In the genomic region with DNA sequence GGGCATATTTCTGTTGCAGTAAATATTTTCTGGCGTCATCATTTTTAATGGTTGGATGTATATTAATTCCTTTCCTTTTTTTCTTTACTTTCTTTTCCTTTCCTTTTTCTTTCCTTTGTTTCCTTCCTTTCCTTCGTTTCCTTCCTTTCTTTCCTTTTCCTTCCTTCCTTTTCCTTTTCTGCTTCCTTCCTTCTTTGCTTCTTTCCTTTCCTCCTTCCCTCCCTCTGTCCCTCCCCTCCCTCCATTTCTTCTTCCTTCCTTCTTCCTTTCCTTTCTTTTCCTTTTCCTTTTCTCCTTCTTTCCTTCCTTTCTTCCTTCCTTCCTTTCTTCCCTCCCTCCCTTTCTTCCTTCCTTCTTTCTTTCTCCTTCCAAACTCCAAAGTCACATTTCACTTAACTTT, we compare ENCODE assay signal across 39 cellular contexts. TPM values are rescaled to one million over a fixed set of nuclear protein-coding genes. Genes with fewer than 3 reads are reported as not detected.
"Had no signal": no experiment of that assay in that cellular context is flagged by ENCODE, and none has a peak within 500 bp of the region (broad histone marks: within the 10 kb centered on the region; RNA-seq: fewer than 3 reads in every experiment).

No MANE protein-coding gene starts in this region.

- DNase-seq: activated effector memory CD4-positive, alpha-beta T cell treated with anti-CD3 and anti-CD28 coated beads, Interleukin-2, amount 50 U/mL, for 16 hours; activated effector memory CD4-positive, alpha-beta T cell treated with Interleukin-2 at 50 U/mL for 16 hours; activated gamma-delta T cell; activated gamma-delta T cell treated with Interleukin-2 at 50 U/mL for 16 hours; activated naive CD4-positive, alpha-beta T cell; activated naive CD4-positive, alpha-beta T cell treated with anti-CD3 and anti-CD28 coated beads for 36 hours; activated naive CD4-positive, alpha-beta T cell treated with anti-CD3 and anti-CD28 coated beads, Interleukin-2, amount 10 ng/mL, durations not matched to agents 7 days and 5 days; activated naive CD4-positive, alpha-beta T cell treated with anti-CD3 and anti-CD28 coated beads, Interleukin-2, amount 50 U/mL, for 16 hours; activated naive CD4-positive, alpha-beta T cell treated with Interleukin-2 at 50 U/mL for 16 hours; activated naive CD8-positive, alpha-beta T cell treated with anti-CD3 and anti-CD28 coated beads for 36 hours; activated naive CD8-positive, alpha-beta T cell treated with anti-CD3 and anti-CD28 coated beads, Interleukin-2, amount 10 ng/mL, durations not matched to agents 7 days and 5 days; activated naive CD8-positive, alpha-beta T cell treated with anti-CD3 and anti-CD28 coated beads, Interleukin-2, amount 50 U/mL, for 24 hours; activated T-cell treated with anti-CD3 and anti-CD28 coated beads, Interleukin-2, amount 50 U/mL, for 24 hours; activated T-cell treated with anti-CD3 and anti-CD28 coated beads, Interleukin-2, amount 50 U/mL, for 4 hours; activated T-cell treated with anti-CD3 and anti-CD28 coated beads, Interleukin-2, amount 50 U/mL, for 48 hours; activated T-cell treated with anti-CD3 and anti-CD28 coated beads, Interleukin-2, amount 50 U/mL, for 72 hours; adrenal gland; amniotic stem cell; amygdala; aorta; body of pancreas; brain microvascular endothelial cell; caudate nucleus; central memory CD4-positive, alpha-beta T cell; cerebellar nuclear complex had no signal

- FAIRE-seq: astrocyte, bronchial epithelial cell, colon had no signal

- H3K36me3 ChIP-seq: adrenal gland, ascending aorta, brain microvascular endothelial cell, breast epithelium, cardiac muscle cell had no signal

- H3K4me1 ChIP-seq: adrenal gland, ascending aorta, body of pancreas, breast epithelium had no signal

- H3K27ac ChIP-seq: adrenal gland, ascending aorta, body of pancreas, brain microvascular endothelial cell, breast epithelium, cardiac muscle cell had no signal

- ATAC-seq: activated naive CD4-positive, alpha-beta T cell treated with anti-CD3 and anti-CD28 coated beads, Interleukin-2, amount 50 U/mL, for 72 hours; activated naive CD8-positive, alpha-beta T cell treated with anti-CD3 and anti-CD28 coated beads, Interleukin-2, amount 50 U/mL, for 24 hours; activated T-cell treated with anti-CD3 and anti-CD28 coated beads, Interleukin-2, amount 50 U/mL, for 4 hours; activated T-cell treated with anti-CD3 and anti-CD28 coated beads, Interleukin-2, amount 50 U/mL, for 72 hours; activated T-helper 17 cell treated with anti-CD3 and anti-CD28 coated beads, Interleukin-2, amount 50 U/mL, for 72 hours; body of pancreas had no signal

- H3K27ac Mint-ChIP-seq: activated naive CD4-positive, alpha-beta T cell treated with anti-CD3 and anti-CD28 coated beads for 36 hours; activated naive CD4-positive, alpha-beta T cell treated with anti-CD3 and anti-CD28 coated beads, Interleukin-2, amount 10 ng/mL, durations not matched to agents 7 days and 5 days; activated naive CD4-positive, alpha-beta T cell treated with anti-CD3 and anti-CD28 coated beads, Interleukin-2, amount 50 U/mL, for 24 hours; activated naive CD4-positive, alpha-beta T cell treated with anti-CD3 and anti-CD28 coated beads, Interleukin-2, amount 50 U/mL, for 72 hours; activated naive CD8-positive, alpha-beta T cell; activated naive CD8-positive, alpha-beta T cell treated with anti-CD3 and anti-CD28 coated beads for 36 hours; activated naive CD8-positive, alpha-beta T cell treated with anti-CD3 and anti-CD28 coated beads, Interleukin-2, amount 10 ng/mL, durations not matched to agents 7 days and 5 days; activated naive CD8-positive, alpha-beta T cell treated with anti-CD3 and anti-CD28 coated beads, Interleukin-2, amount 50 U/mL, for 24 hours; activated T-cell treated with anti-CD3 and anti-CD28 coated beads, Interleukin-2, amount 50 U/mL, for 24 hours; activated T-cell treated with anti-CD3 and anti-CD28 coated beads, Interleukin-2, amount 50 U/mL, for 72 hours; activated T-helper 1 cell treated with anti-CD3 and anti-CD28 coated beads, Interleukin-12 subunit alpha, Interleukin-12 subunit beta, Interleukin-2, Interleukin-4 antibody, amounts not matched to agents 30 ng/mL and 10 ng/mL and 1 ng/mL, durations not matched to agents 14 hours and 24 hours and 36 hours; activated T-helper 17 cell treated with anti-CD3 and anti-CD28 coated beads, Interleukin-2, amount 50 U/mL, for 72 hours; activated T-helper 2 cell treated with anti-CD3 and anti-CD28 coated beads, Interferon-gamma antibody, Interleukin-2, Interleukin-4, amounts not matched to agents 10 μg/mL and 5 μg/mL and 100 μg/mL, durations not matched to agents 14 hours and 24 hours and 36 hours; brain had no signal

- H3K4me3 Mint-ChIP-seq: activated naive CD4-positive, alpha-beta T cell treated with anti-CD3 and anti-CD28 coated beads for 36 hours; activated naive CD4-positive, alpha-beta T cell treated with anti-CD3 and anti-CD28 coated beads, Interleukin-2, amount 10 ng/mL, durations not matched to agents 7 days and 5 days; activated naive CD4-positive, alpha-beta T cell treated with anti-CD3 and anti-CD28 coated beads, Interleukin-2, amount 50 U/mL, for 24 hours; activated naive CD8-positive, alpha-beta T cell; activated naive CD8-positive, alpha-beta T cell treated with anti-CD3 and anti-CD28 coated beads for 36 hours; activated naive CD8-positive, alpha-beta T cell treated with anti-CD3 and anti-CD28 coated beads, Interleukin-2, amount 10 ng/mL, durations not matched to agents 7 days and 5 days; activated naive CD8-positive, alpha-beta T cell treated with anti-CD3 and anti-CD28 coated beads, Interleukin-2, amount 50 U/mL, for 24 hours; activated T-cell treated with anti-CD3 and anti-CD28 coated beads, Interleukin-2, amount 50 U/mL, for 24 hours; activated T-cell treated with anti-CD3 and anti-CD28 coated beads, Interleukin-2, amount 50 U/mL, for 4 hours; activated T-cell treated with anti-CD3 and anti-CD28 coated beads, Interleukin-2, amount 50 U/mL, for 72 hours; activated T-helper 1 cell treated with anti-CD3 and anti-CD28 coated beads, Interleukin-12 subunit alpha, Interleukin-12 subunit beta, Interleukin-2, Interleukin-4 antibody, amounts not matched to agents 30 ng/mL and 10 ng/mL and 1 ng/mL, durations not matched to agents 14 hours and 24 hours and 36 hours; activated T-helper 17 cell treated with anti-CD3 and anti-CD28 coated beads, Interleukin-2, amount 50 U/mL, for 72 hours; brain; central memory CD8-positive, alpha-beta T cell had no signal

- H3K36me3 Mint-ChIP-seq: activated naive CD4-positive, alpha-beta T cell treated with anti-CD3 and anti-CD28 coated beads, Interleukin-2, amount 10 ng/mL, durations not matched to agents 7 days and 5 days; activated naive CD4-positive, alpha-beta T cell treated with anti-CD3 and anti-CD28 coated beads, Interleukin-2, amount 50 U/mL, for 72 hours; activated naive CD8-positive, alpha-beta T cell; activated naive CD8-positive, alpha-beta T cell treated with anti-CD3 and anti-CD28 coated beads, Interleukin-2, amount 10 ng/mL, durations not matched to agents 7 days and 5 days; brain had no signal

- H3K27me3 ChIP-seq: adrenal gland, ascending aorta, body of pancreas, brain microvascular endothelial cell, breast epithelium had no signal

- H3K4me1 Mint-ChIP-seq: activated naive CD4-positive, alpha-beta T cell treated with anti-CD3 and anti-CD28 coated beads, Interleukin-2, amount 10 ng/mL, durations not matched to agents 7 days and 5 days; activated naive CD4-positive, alpha-beta T cell treated with anti-CD3 and anti-CD28 coated beads, Interleukin-2, amount 50 U/mL, for 24 hours; activated naive CD8-positive, alpha-beta T cell treated with anti-CD3 and anti-CD28 coated beads for 36 hours; activated naive CD8-positive, alpha-beta T cell treated with anti-CD3 and anti-CD28 coated beads, Interleukin-2, amount 10 ng/mL, durations not matched to agents 7 days and 5 days; activated naive CD8-positive, alpha-beta T cell treated with anti-CD3 and anti-CD28 coated beads, Interleukin-2, amount 50 U/mL, for 24 hours; activated T-helper 17 cell treated with anti-CD3 and anti-CD28 coated beads, Interleukin-2, amount 50 U/mL, for 72 hours; central memory CD8-positive, alpha-beta T cell had no signal

- H3K4me3 ChIP-seq: adrenal gland, ascending aorta, body of pancreas, breast epithelium, cardiac muscle cell had no signal

- H3K9me3 ChIP-seq: adrenal gland, ascending aorta, body of pancreas, breast epithelium had no signal

RNA-seq across cellular contexts. Expression of gene LYSMD4, which starts 54.9 kb away (rescaled TPM):
- total RNA-seq: ascending aorta had no signal
